Comparison of ENCODE assay signal across 25 cellular contexts in genomic region chr3:171138027-171138426, GRCh38.
DNase-seq lines count a peak whose midpoint lies in the region; ATAC-seq and TF ChIP-seq lines count a peak whose summit lies in the region.
"Had no signal": no experiment of that assay in that cellular context is flagged by ENCODE, and none has a peak within 500 bp of the region (broad histone marks: within the 10 kb centered on the region; RNA-seq: fewer than 3 reads in every experiment).

No MANE protein-coding gene starts in this region.

- peaks cover 18% of the 10 kb centered on the region for H3K4me1 Mint-ChIP-seq in T-helper 17 cell
- H3K4me1 Mint-ChIP-seq in activated T-helper 17 cell treated with anti-CD3 and anti-CD28 coated beads, Interleukin-2, amount 50 U/mL, for 72 hours, result no peaks in the 10 kb centered on the region

- no peak overlapping the region for H3K27ac ChIP-seq in HEK293 (ENCODE audit: extremely low read depth, low read depth, low read length)
- H3K27ac ChIP-seq in mesenchymal stem cell (ENCODE audit: low read length, poor library complexity, severe bottlenecking), result peak overlapping the region; percentile 42
- H3K27ac ChIP-seq: BLaER1 had no signal

- no peak overlapping the region for H3K4ac ChIP-seq in mesenchymal stem cell (ENCODE audit: low read depth in 1 of 2, low read length in 2 of 2)

- no peak overlapping the region for H3K23ac ChIP-seq in mesenchymal stem cell (ENCODE audit: low read length in 2 of 2)

- H3K4me3 ChIP-seq in HEK293 (ENCODE audit: low read depth, low read length), result no peak overlapping the region
- no peak overlapping the region for H3K4me3 ChIP-seq in mesenchymal stem cell (ENCODE audit: insufficient read depth in 1 of 2, low read depth in 1 of 2, low read length in 2 of 2)
- H3K4me3 ChIP-seq: BLaER1, GM12878 had no signal

- no peak overlapping the region for H3K14ac ChIP-seq in mesenchymal stem cell (ENCODE audit: low read length in 2 of 2)

- H2AFZ ChIP-seq in mesenchymal stem cell (ENCODE audit: low read depth, low read length), result no peak overlapping the region

- H4K91ac ChIP-seq in mesenchymal stem cell (ENCODE audit: low read length), result no peak overlapping the region

- H3K4me1 ChIP-seq in HEK293 (ENCODE audit: control insufficient read depth, insufficient read depth, low read length), result 0 out of 2 replicates have a peak, but pooled peaks cover 3% of the 10 kb centered on the region
- peaks cover 9% of the 10 kb centered on the region for H3K4me1 ChIP-seq in mesenchymal stem cell (ENCODE audit: control insufficient read depth, insufficient read depth, low read depth, low read length)
- H3K4me1 ChIP-seq: BE2C, BLaER1 had no signal

- no peaks in the 10 kb centered on the region for H3K9me3 Mint-ChIP-seq in activated T-helper 17 cell treated with anti-CD3 and anti-CD28 coated beads, Interleukin-2, amount 50 U/mL, for 72 hours
- H3K9me3 Mint-ChIP-seq: CD4-positive, alpha-beta memory T cell; CD4-positive, CD25-positive, alpha-beta regulatory T cell; CD8-positive, alpha-beta memory T cell had no signal

- no peaks in the 10 kb centered on the region for H3K27me3 ChIP-seq in mesenchymal stem cell (ENCODE audit: control insufficient read depth in 1 of 2, insufficient read depth in 1 of 2, low read length in 2 of 2)
- H3K27me3 ChIP-seq: BE2C, BLaER1 had no signal

- peaks cover 31% of the 10 kb centered on the region for H3K36me3 Mint-ChIP-seq in T-helper 17 cell (ENCODE audit: low read depth)
- H3K36me3 Mint-ChIP-seq in activated T-helper 17 cell treated with anti-CD3 and anti-CD28 coated beads, Interleukin-2, amount 50 U/mL, for 72 hours (ENCODE audit: low read depth), result peaks cover 97% of the 10 kb centered on the region
- H3K36me3 Mint-ChIP-seq: CD14-positive monocyte had no signal

- peaks cover 4% of the 10 kb centered on the region for H3K79me1 ChIP-seq in mesenchymal stem cell (replicated peaks; ENCODE audit: low read length, poor library complexity, severe bottlenecking)

- H3K9me3 ChIP-seq in HEK293 (ENCODE audit: control insufficient read depth, insufficient read depth, low read depth, low read length), result no peaks in the 10 kb centered on the region
- H3K9me3 ChIP-seq in T-helper 17 cell (ENCODE audit: control insufficient read depth, low read length, poor library complexity, severe bottlenecking), result no peaks in the 10 kb centered on the region
- no peaks in the 10 kb centered on the region for H3K9me3 ChIP-seq in mesenchymal stem cell (ENCODE audit: control insufficient read depth, low read length)
- H3K9me3 ChIP-seq: BE2C, BLaER1 had no signal

- H3K27ac Mint-ChIP-seq in T-helper 17 cell, result peak overlapping the region; percentile 1
- no peak overlapping the region for H3K27ac Mint-ChIP-seq in activated T-helper 17 cell treated with anti-CD3 and anti-CD28 coated beads, Interleukin-2, amount 50 U/mL, for 72 hours
- H3K27ac Mint-ChIP-seq: CD14-positive monocyte had no signal

- CTCF ChIA-PET in HEK293 (lab: Yijun Ruan, JAX), result interaction anchor here (1.0 kb wide), 1 partner anchor 24 kb away, joined by 3 read pairs; no protein-coding TSS in a partner anchor

- WGBS in mesenchymal stem cell, result 100% methylated on average over 2 of the region's 2 CpGs

- POLR2A ChIA-PET in HEK293 (lab: Yijun Ruan, JAX), result no interaction called here

- no peak for DNase-seq in T-helper 17 cell
- DNase-seq in mesenchymal stem cell, result no peak
- no peak for DNase-seq in SHP77 (lab: John Stamatoyannopoulos, UW)
- DNase-seq in activated CD4-positive, alpha-beta T cell treated with anti-CD3 and anti-CD28 coated beads, Interleukin-2, amount 50 U/mL, for 48 hours, result no peak
- DNase-seq: 8988T; ACHN; BE2C; C1 segment of cervical spinal cord; CD4-positive, alpha-beta memory T cell; CD4-positive, CD25-positive, alpha-beta regulatory T cell; CD8-positive, alpha-beta memory T cell; COR-L47; DMS 273 treated with DMSO at 0.1 percent for 48 hours; DMS153; DMS53; DMS79; DND-41; EL; GDM1 had no signal

- H2BK15ac ChIP-seq in mesenchymal stem cell (ENCODE audit: low read depth, poor library complexity, severe bottlenecking), result no peak overlapping the region

- peak overlapping the region; percentile 17 for H2AK5ac ChIP-seq in mesenchymal stem cell (ENCODE audit: low read length, severe bottlenecking)

- no peak overlapping the region for H3K9ac ChIP-seq in mesenchymal stem cell (ENCODE audit: low read length)
- H3K9ac ChIP-seq: BLaER1 had no signal

- H4K8ac ChIP-seq in mesenchymal stem cell (ENCODE audit: low read length), result no peak overlapping the region

- H3K27me3 Mint-ChIP-seq in T-helper 17 cell, result no peaks in the 10 kb centered on the region
- no peaks in the 10 kb centered on the region for H3K27me3 Mint-ChIP-seq in activated T-helper 17 cell treated with anti-CD3 and anti-CD28 coated beads, Interleukin-2, amount 50 U/mL, for 72 hours
- H3K27me3 Mint-ChIP-seq: CD4-positive, alpha-beta memory T cell; CD4-positive, CD25-positive, alpha-beta regulatory T cell; CD8-positive, alpha-beta memory T cell had no signal

- ATAC-seq in T-helper 17 cell, result no peak
- ATAC-seq in activated T-helper 17 cell treated with anti-CD3 and anti-CD28 coated beads, Interleukin-2, amount 50 U/mL, for 72 hours (replicated peaks), result no peak
- ATAC-seq in GM21423 (IDR thresholded peaks at IDR 0.05; ENCODE audit: unreplicated experiment), result no peak
- ATAC-seq: GM12878 had no signal

- H3K4me2 ChIP-seq in mesenchymal stem cell (ENCODE audit: low read length, poor library complexity, severe bottlenecking), result no peak overlapping the region
- H3K4me2 ChIP-seq: BLaER1 had no signal

- no peak overlapping the region for H3K18ac ChIP-seq in mesenchymal stem cell (ENCODE audit: low read depth in 1 of 2, low read length in 2 of 2)

- H2BK12ac ChIP-seq in mesenchymal stem cell (ENCODE audit: low read length in 2 of 2), result no peak overlapping the region

- H3K4me3 Mint-ChIP-seq in T-helper 17 cell, result no peak overlapping the region
- H3K4me3 Mint-ChIP-seq in activated T-helper 17 cell treated with anti-CD3 and anti-CD28 coated beads, Interleukin-2, amount 50 U/mL, for 72 hours, result no peak overlapping the region
- H3K4me3 Mint-ChIP-seq: CD14-positive monocyte; CD4-positive, CD25-positive, alpha-beta regulatory T cell; CD8-positive, alpha-beta memory T cell had no signal

- H3K36me3 ChIP-seq in HEK293 (ENCODE audit: control insufficient read depth in 2 of 2, insufficient read depth in 1 of 2, low read length in 2 of 2) (peaks cover 0 to 20% of the 10 kb centered on the region in 2 experiments; a peak in 1 of 3 replicates), mesenchymal stem cell (ENCODE audit: control insufficient read depth in 1 of 2, insufficient read depth in 2 of 2, low read depth in 1 of 2, low read length in 2 of 2) (peaks cover 6 to 20% of the 10 kb centered on the region in 2 experiments)
- H3K36me3 ChIP-seq: BE2C, BLaER1 had no signal

- H2BK5ac ChIP-seq in mesenchymal stem cell (ENCODE audit: low read depth, low read length, poor library complexity, severe bottlenecking), result no peak overlapping the region

- no peak overlapping the region for H2BK120ac ChIP-seq in mesenchymal stem cell (ENCODE audit: low read depth, low read length)

- no peak for TF ChIP-seq CTCF in HEK293 (tag by site-specific recombination; IDR thresholded peaks at IDR 0.05)

TF ChIP-seq in HEK293, 187 proteins besides CTCF, POLR2A, EP300 and RAD21:
- TF ChIP-seq ZNF175 (tag by site-specific recombination; IDR thresholded peaks at IDR 0.05) (no peak), ZNF707 (tag by site-specific recombination; IDR thresholded peaks at IDR 0.05) (no peak), ZIC2 (tag by site-specific recombination; IDR thresholded peaks at IDR 0.05) (peak; percentile 61)
